ENCODE assay signal across 1 cellular context in genomic region chr18:7735194-7735593, GRCh38.
TF ChIP-seq lines count a peak whose summit lies in the region.

No MANE protein-coding gene starts in this region.

TF ChIP-seq in GM12878, 131 proteins besides CTCF, POLR2A, EP300 and RAD21 (continued from another document):
- TF ChIP-seq CEBPZ (IDR thresholded peaks at IDR 0.05; ENCODE audit: low read depth, low read length) (no peak), BCL3 (IDR thresholded peaks at IDR 0.05; ENCODE audit: borderline replicate concordance, insufficient read depth, low read depth, low read length, poor library complexity, severe bottlenecking) (no peak), NFXL1 (IDR thresholded peaks at IDR 0.05; ENCODE audit: borderline replicate concordance) (no peak), ZBTB33 (IDR thresholded peaks at IDR 0.05) (no peak), HDAC2 (IDR thresholded peaks at IDR 0.05) (no peak), WRNIP1 (IDR thresholded peaks at IDR 0.05; ENCODE audit: borderline replicate concordance, low read depth, low read length) (no peak), NKRF (conservative IDR thresholded peaks at IDR 0.05) (no peak)
